Comparison of ENCODE assay signal across 26 cellular contexts in the genomic region with DNA sequence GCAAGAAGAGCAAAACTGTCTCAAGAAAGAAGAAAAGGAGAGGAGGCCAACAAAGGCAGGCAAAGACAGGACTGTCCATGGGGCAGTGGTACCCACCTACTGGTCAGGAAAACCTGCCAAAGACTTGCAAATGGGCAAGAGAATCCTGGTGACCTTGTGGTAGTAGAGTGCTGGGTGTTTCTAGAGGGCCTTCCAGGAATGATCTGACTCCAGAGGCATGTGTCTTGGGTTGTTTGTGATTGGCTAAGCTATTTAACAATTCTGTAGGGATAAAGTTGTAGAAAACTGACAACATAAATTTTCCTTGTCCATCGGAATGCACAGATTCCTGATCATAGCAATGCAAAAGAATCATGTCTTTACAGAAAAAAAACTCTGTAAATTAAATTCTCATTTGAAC.
DNase-seq lines count a peak whose midpoint lies in the region; ATAC-seq, FAIRE-seq and TF ChIP-seq lines count a peak whose summit lies in the region.
"Had no signal": no experiment of that assay in that cellular context is flagged by ENCODE, and none has a peak within 500 bp of the region (broad histone marks: within the 10 kb centered on the region; RNA-seq: fewer than 3 reads in every experiment).

No MANE protein-coding gene starts in this region.

- H3K9me3 ChIP-seq in A549 (no peaks in the 10 kb centered on the region), GM23248 (ENCODE audit: low read depth) (no peaks in the 10 kb centered on the region), RWPE2 (ENCODE audit: severe bottlenecking) (no peaks in the 10 kb centered on the region), neural progenitor cell (ENCODE audit: low read depth) (no peaks in the 10 kb centered on the region)
- H3K9me3 ChIP-seq: BLaER1, HAP-1, MG63, SK-N-SH had no signal

- in situ Hi-C loops in GM23248 (cut with MboI): no loop called here

- TF ChIP-seq RAD21 in A549 (conservative IDR thresholded peaks at IDR 0.05 in 1 of 2, IDR thresholded peaks at IDR 0.05 in 1 of 2): no peak

- H3F3A ChIP-seq in GM23248 (ENCODE audit: insufficient read depth): peaks cover 21% of the 10 kb centered on the region
- H3F3A ChIP-seq in neural progenitor cell (ENCODE audit: low read depth): no peaks in the 10 kb centered on the region

- H3K9ac ChIP-seq in GM23248 (no peak overlapping the region), neural progenitor cell (no peak overlapping the region)
- H3K9ac ChIP-seq: BLaER1, SK-N-SH had no signal

- TF ChIP-seq EP300 in A549 (IDR thresholded peaks at IDR 0.05): no peak

- no peaks in the 10 kb centered on the region for H3K9me2 ChIP-seq in GM23248 (ENCODE audit: insufficient read depth)
- H3K9me2 ChIP-seq: SK-N-SH had no signal

- H3K4me3 ChIP-seq in A549: no peak overlapping the region
- no peak overlapping the region for H3K4me3 ChIP-seq in GM23248
- no peak overlapping the region for H3K4me3 ChIP-seq in RWPE2 (ENCODE audit: severe bottlenecking)
- H3K4me3 ChIP-seq in neural progenitor cell: no peak overlapping the region
- H3K4me3 ChIP-seq: BLaER1, HAP-1, MG63, PC-9 had no signal

- H3K79me2 ChIP-seq in GM23248 (ENCODE audit: insufficient read depth): no peaks in the 10 kb centered on the region
- no peaks in the 10 kb centered on the region for H3K79me2 ChIP-seq in neural progenitor cell (ENCODE audit: low read depth)

- H3K9me3 Mint-ChIP-seq in neural progenitor cell: no peaks in the 10 kb centered on the region
- H3K9me3 Mint-ChIP-seq in activated CD4-positive, alpha-beta memory T cell treated with anti-CD3 and anti-CD28 coated beads, Interleukin-2, amount 10 ng/mL, durations not matched to agents 7 days and 5 days: no peaks in the 10 kb centered on the region
- H3K9me3 Mint-ChIP-seq: HFFc6 had no signal

- TF ChIP-seq POLR2A in A549 (IDR thresholded peaks at IDR 0.05; ENCODE audit: low read length): no peak

- TF ChIP-seq CTCF in A549 (IDR thresholded peaks at IDR 0.05) (no peak), RWPE2 (IDR thresholded peaks at IDR 0.05; ENCODE audit: poor library complexity, severe bottlenecking) (no peak), neural progenitor cell (IDR thresholded peaks at IDR 0.05) (no peak)

- H3K36me3 ChIP-seq in GM23248 (ENCODE audit: low read depth) (no peaks in the 10 kb centered on the region), RWPE2 (ENCODE audit: low read depth) (no peaks in the 10 kb centered on the region), neural progenitor cell (no peaks in the 10 kb centered on the region)
- H3K36me3 ChIP-seq: BLaER1, HAP-1, MG63 had no signal

- CTCF ChIA-PET in A549 (lab: Yijun Ruan, JAX): interaction anchor here (2.7 kb wide), 1 partner anchor 15 kb away, joined by 6 read pairs; no protein-coding TSS in a partner anchor
- CTCF ChIA-PET in activated CD4-positive, alpha-beta memory T cell treated with anti-CD3 and anti-CD28 coated beads, Interleukin-2, amount 10 ng/mL, durations not matched to agents 7 days and 5 days (lab: Charles Lee): interaction anchor here (0.7 kb wide), 1 partner anchor 11 kb away, joined by 3 read pairs; no protein-coding TSS in a partner anchor

- WGBS in A549 (ENCODE audit: missing lambda C conversion rate): 90% methylated on average over 1 of the region's 1 CpG
- WGBS in GM23248 (ENCODE audit: low coverage in 1 of 2, low lambda C conversion rate in 2 of 2, missing lambda C conversion rate in 2 of 2), 2 experiments: 90 to 97% methylated on average over 1 of the region's 1 CpG

- no peak overlapping the region for H3K4me2 ChIP-seq in A549
- no peak overlapping the region for H3K4me2 ChIP-seq in GM23248 (ENCODE audit: unreplicated experiment)
- no peak overlapping the region for H3K4me2 ChIP-seq in neural progenitor cell
- H3K4me2 ChIP-seq: BLaER1, PC-9, SK-N-SH had no signal

- peaks cover 7% of the 10 kb centered on the region for H3K4me1 Mint-ChIP-seq in neural progenitor cell
- no peaks in the 10 kb centered on the region for H3K4me1 Mint-ChIP-seq in activated CD4-positive, alpha-beta memory T cell treated with anti-CD3 and anti-CD28 coated beads, Interleukin-2, amount 10 ng/mL, durations not matched to agents 7 days and 5 days

- peak in 1 of 2 experiments; percentile 23; a peak in 1 of 6 replicates for ATAC-seq in A549
- no peak for ATAC-seq in RWPE2 (ENCODE audit: low read depth)
- ATAC-seq in GM18858 (IDR thresholded peaks at IDR 0.05; ENCODE audit: unreplicated experiment): no peak

- POLR2A ChIA-PET in A549 (lab: Yijun Ruan, JAX): no interaction called here
- POLR2A ChIA-PET in activated CD4-positive, alpha-beta memory T cell treated with anti-CD3 and anti-CD28 coated beads, Interleukin-2, amount 10 ng/mL, durations not matched to agents 7 days and 5 days (lab: Charles Lee): no interaction called here

- H3K27ac ChIP-seq in A549: peak overlapping the region; percentile 53 to 99; a peak in 5 of 6 replicates
- no peak overlapping the region for H3K27ac ChIP-seq in GM23248
- peak overlapping the region; percentile 30 for H3K27ac ChIP-seq in RWPE2 (ENCODE audit: poor library complexity, severe bottlenecking)
- no peak overlapping the region for H3K27ac ChIP-seq in neural progenitor cell
- H3K27ac ChIP-seq: 22Rv1, BLaER1, PC-9 had no signal

- no peak overlapping the region for H3K4me3 Mint-ChIP-seq in neural progenitor cell
- no peak overlapping the region for H3K4me3 Mint-ChIP-seq in activated CD4-positive, alpha-beta memory T cell treated with anti-CD3 and anti-CD28 coated beads, Interleukin-2, amount 10 ng/mL, durations not matched to agents 7 days and 5 days
- H3K4me3 Mint-ChIP-seq: CD4-positive, CD25-positive, alpha-beta regulatory T cell; HFFc6 had no signal

- no peaks in the 10 kb centered on the region for H3K27me3 ChIP-seq in GM23248 (replicated peaks; ENCODE audit: insufficient read depth)
- no peaks in the 10 kb centered on the region for H3K27me3 ChIP-seq in RWPE2 (ENCODE audit: insufficient read depth, poor library complexity, severe bottlenecking)
- no peaks in the 10 kb centered on the region for H3K27me3 ChIP-seq in neural progenitor cell
- H3K27me3 ChIP-seq: BLaER1, MG63 had no signal

- H3K27ac Mint-ChIP-seq in neural progenitor cell: peak overlapping the region; percentile 50
- no peak overlapping the region for H3K27ac Mint-ChIP-seq in activated CD4-positive, alpha-beta memory T cell treated with anti-CD3 and anti-CD28 coated beads, Interleukin-2, amount 10 ng/mL, durations not matched to agents 7 days and 5 days
- H3K27ac Mint-ChIP-seq: CD4-positive, CD25-positive, alpha-beta regulatory T cell; HFFc6 had no signal

- no peak overlapping the region for H2AFZ ChIP-seq in GM23248
- H2AFZ ChIP-seq in neural progenitor cell (replicated peaks): no peak overlapping the region
- H2AFZ ChIP-seq: PC-9 had no signal

- no peak for DNase-seq in A549 (ENCODE audit: low read depth in 1 of 2, low spot score in 1 of 2)
- DNase-seq in GM23248: peak; percentile 16
- no peak for DNase-seq in RWPE2 (ENCODE audit: low spot score)
- DNase-seq in neural progenitor cell (ENCODE audit: low spot score): no peak
- no peak for DNase-seq in SHP77 (lab: John Stamatoyannopoulos, UW)
- no peak for DNase-seq in activated CD4-positive, alpha-beta memory T cell treated with anti-CD3 and anti-CD28 coated beads, Interleukin-2, amount 10 ng/mL, durations not matched to agents 7 days and 5 days
- DNase-seq: ACHN; CD4-positive, CD25-positive, alpha-beta regulatory T cell; COR-L47; DMS79 treated with DMSO at 0.1 percent for 48 hours; HFFc6; KBM-7; MG63; NCI-H2029; NCI-H2227 treated with DMSO at 0.1 percent for 48 hours; NCI-H526 treated with DMSO at 0.1 percent for 48 hours; PC-9; RPMI8226; SK-N-SH had no signal

- H3K4me1 ChIP-seq in A549 (peaks cover 28% of the 10 kb centered on the region), GM23248 (ENCODE audit: insufficient read depth) (no peaks in the 10 kb centered on the region), RWPE2 (ENCODE audit: insufficient read depth, poor library complexity, severe bottlenecking) (no peaks in the 10 kb centered on the region), neural progenitor cell (no peaks in the 10 kb centered on the region)
- H3K4me1 ChIP-seq: BLaER1 had no signal

- H3K36me3 Mint-ChIP-seq in neural progenitor cell: no peaks in the 10 kb centered on the region
- no peaks in the 10 kb centered on the region for H3K36me3 Mint-ChIP-seq in activated CD4-positive, alpha-beta memory T cell treated with anti-CD3 and anti-CD28 coated beads, Interleukin-2, amount 10 ng/mL, durations not matched to agents 7 days and 5 days (ENCODE audit: low read depth)
- H3K36me3 Mint-ChIP-seq: CD4-positive, CD25-positive, alpha-beta regulatory T cell had no signal

- no peak for FAIRE-seq in A549 (lab: Jason Lieb, UNC)
- FAIRE-seq: GM12892, GM19239, HTR-8/SVneo had no signal

- peaks cover 2% of the 10 kb centered on the region for H3K27me3 Mint-ChIP-seq in neural progenitor cell (ENCODE audit: insufficient read depth, low read depth)
- no peaks in the 10 kb centered on the region for H3K27me3 Mint-ChIP-seq in activated CD4-positive, alpha-beta memory T cell treated with anti-CD3 and anti-CD28 coated beads, Interleukin-2, amount 10 ng/mL, durations not matched to agents 7 days and 5 days

- H4K20me1 ChIP-seq in GM23248 (ENCODE audit: insufficient read depth): no peaks in the 10 kb centered on the region
- no peaks in the 10 kb centered on the region for H4K20me1 ChIP-seq in neural progenitor cell (ENCODE audit: low read depth)
- H4K20me1 ChIP-seq: BLaER1 had no signal

TF ChIP-seq in A549, 52 proteins besides CTCF, POLR2A, EP300 and RAD21:
- no peak for TF ChIP-seq TFCP2L1 (CRISPR knock-in tag; IDR thresholded peaks at IDR 0.05)
- no peak for TF ChIP-seq RARB (CRISPR knock-in tag; IDR thresholded peaks at IDR 0.05)
- no peak for TF ChIP-seq EHF (CRISPR knock-in tag; IDR thresholded peaks at IDR 0.05)
- TF ChIP-seq KDM5A (IDR thresholded peaks at IDR 0.05): no peak
- TF ChIP-seq ESRRA (IDR thresholded peaks at IDR 0.05; ENCODE audit: borderline replicate concordance, low read length): no peak
- TF ChIP-seq EHMT2 (IDR thresholded peaks at IDR 0.05; ENCODE audit: low read depth): no peak
- TF ChIP-seq HOXA7 (CRISPR knock-in tag; IDR thresholded peaks at IDR 0.05): no peak
- TF ChIP-seq, protein P1, sequence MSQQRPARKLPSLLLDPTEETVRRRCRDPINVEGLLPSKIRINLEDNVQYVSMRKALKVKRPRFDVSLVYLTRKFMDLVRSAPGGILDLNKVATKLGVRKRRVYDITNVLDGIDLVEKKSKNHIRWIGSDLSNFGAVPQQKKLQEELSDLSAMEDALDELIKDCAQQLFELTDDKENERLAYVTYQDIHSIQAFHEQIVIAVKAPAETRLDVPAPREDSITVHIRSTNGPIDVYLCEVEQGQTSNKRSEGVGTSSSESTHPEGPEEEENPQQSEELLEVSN (IDR thresholded peaks at IDR 0.05; ENCODE audit: borderline replicate concordance, low read depth): no peak
- TF ChIP-seq ZSCAN20 (CRISPR knock-in tag; IDR thresholded peaks at IDR 0.05): no peak
- no peak for TF ChIP-seq CEBPB (IDR thresholded peaks at IDR 0.05)
- no peak for TF ChIP-seq GATA3 (IDR thresholded peaks at IDR 0.05; ENCODE audit: borderline replicate concordance)

Comparison
In these comparisons a context has a peak if more than half of its experiments do, and no peak if none do; other contexts are left out.
1. H3K27ac ChIP-seq: peak in A549 (2 of 2) and RWPE2 (single experiment); none in GM23248 (single experiment) and neural progenitor cell (single experiment).